8 cellular contexts compared by ENCODE assay signal in genomic region chr22:37676691-37677627, GRCh38.
DNase-seq lines count a peak whose midpoint lies in the region; ATAC-seq and TF ChIP-seq lines count a peak whose summit lies in the region.

No MANE protein-coding gene starts in this region.

- peaks cover 36% of the 10 kb centered on the region for H3K4me1 ChIP-seq in OCI-LY1 (ENCODE audit: insufficient read depth, low read length, severe bottlenecking)
- peaks cover 39% of the 10 kb centered on the region for H3K4me1 ChIP-seq in muscle layer of colon (ENCODE audit: insufficient read depth, low read length)

- ATAC-seq in GM18858 (IDR thresholded peaks at IDR 0.05; ENCODE audit: unreplicated experiment): peak; percentile 31
- ATAC-seq in HG03354 (IDR thresholded peaks at IDR 0.05; ENCODE audit: poor library complexity, severe bottlenecking, unreplicated experiment): peak; percentile 53

- H3K27ac ChIP-seq in 22Rv1 (peak overlapping the region; percentile 94), OCI-LY1 (ENCODE audit: low read depth, low read length, poor library complexity, severe bottlenecking) (peak overlapping the region; percentile 92), epithelial cell of prostate (peak overlapping the region; percentile 92), muscle layer of colon (ENCODE audit: low read depth, low read length) (peak overlapping the region; percentile 99)

- H3K9ac ChIP-seq in OCI-LY1 (ENCODE audit: low read length): peak overlapping the region; percentile 65
- H3K9ac ChIP-seq in muscle layer of colon (ENCODE audit: low read length): peak overlapping the region; percentile 97

- peak overlapping the region; percentile 92 for H3K4me2 ChIP-seq in OCI-LY1 (ENCODE audit: low read length)

- H3K36me3 ChIP-seq in OCI-LY1 (ENCODE audit: insufficient read depth, low read length): no peaks in the 10 kb centered on the region
- H3K36me3 ChIP-seq in muscle layer of colon (ENCODE audit: insufficient read depth, low read length): peaks cover 8% of the 10 kb centered on the region

- TF ChIP-seq CTCF in 22Rv1 (IDR thresholded peaks at IDR 0.05): no peak
- TF ChIP-seq CTCF in OCI-LY1 (IDR thresholded peaks at IDR 0.05; ENCODE audit: low read length): no peak

- peak; percentile 93 for DNase-seq in activated CD8-positive, alpha-beta memory T cell treated with anti-CD3 and anti-CD28 coated beads, Interleukin-2, amount 50 U/mL, for 48 hours
- DNase-seq in epithelial cell of prostate (ENCODE audit: low read depth, low spot score): no peak
- DNase-seq in stimulated activated CD8-positive, alpha-beta memory T cell treated with anti-CD3 and anti-CD28 coated beads, Interleukin-4, amount 100 ng/mL, for 4 hours (ENCODE audit: low read depth in 2 of 2, low spot score in 1 of 2): peak; percentile 89 to 92

- no peaks in the 10 kb centered on the region for H3F3A ChIP-seq in OCI-LY1 (ENCODE audit: insufficient read depth, low read length)

- H3K4me3 ChIP-seq in OCI-LY1 (ENCODE audit: low read depth, low read length, poor library complexity, severe bottlenecking): peak overlapping the region; percentile 58
- peak overlapping the region; percentile 94 to 98 for H3K4me3 ChIP-seq in muscle layer of colon (ENCODE audit: low read depth in 1 of 2, low read length in 2 of 2)

- H2AFZ ChIP-seq in OCI-LY1 (ENCODE audit: low read length): no peak overlapping the region

- H3K27me3 ChIP-seq in OCI-LY1 (ENCODE audit: insufficient read depth, low read length) (no peaks in the 10 kb centered on the region), muscle layer of colon (ENCODE audit: control insufficient read depth in 1 of 2, insufficient read depth in 2 of 2, low read length in 2 of 2) (no peaks in the 10 kb centered on the region)

- no peaks in the 10 kb centered on the region for H3K9me3 ChIP-seq in OCI-LY1 (ENCODE audit: low read length)
- no peaks in the 10 kb centered on the region for H3K9me3 ChIP-seq in muscle layer of colon (ENCODE audit: low read length)

- H4K20me1 ChIP-seq in OCI-LY1 (ENCODE audit: insufficient read depth, low read length): no peaks in the 10 kb centered on the region

- no peaks in the 10 kb centered on the region for H3K79me2 ChIP-seq in OCI-LY1 (ENCODE audit: insufficient read depth, low read length)

- H3K9me2 ChIP-seq in OCI-LY1 (ENCODE audit: low read depth, low read length): no peaks in the 10 kb centered on the region
